ENCODE assay signal across 12 cellular contexts in genomic region chr6:20707166-20707485, GRCh38.
DNase-seq lines count a peak whose midpoint lies in the region; ATAC-seq and TF ChIP-seq lines count a peak whose summit lies in the region.
"Had no signal": no experiment of that assay in that cellular context is flagged by ENCODE, and none has a peak within 500 bp of the region (broad histone marks: within the 10 kb centered on the region; RNA-seq: fewer than 3 reads in every experiment).

No MANE protein-coding gene starts in this region.

- H3K27me3 Mint-ChIP-seq in natural killer cell (ENCODE audit: low read depth in 2 of 2): no peaks in the 10 kb centered on the region
- H3K27me3 Mint-ChIP-seq in natural killer cell treated with Interleukin-12 subunit alpha and Interleukin-12 subunit beta and Interleukin-15 and Interleukin-18, amount 100 ng/mL, for 72 hours: no peaks in the 10 kb centered on the region
- no peaks in the 10 kb centered on the region for H3K27me3 Mint-ChIP-seq in activated T-helper 1 cell treated with anti-CD3 and anti-CD28 coated beads, Interleukin-12 subunit alpha, Interleukin-12 subunit beta, Interleukin-2, Interleukin-4 antibody, amounts not matched to agents 30 ng/mL and 10 ng/mL and 1 ng/mL, durations not matched to agents 14 hours and 24 hours and 36 hours (ENCODE audit: insufficient read depth)
- H3K27me3 Mint-ChIP-seq: memory B cell had no signal

- peaks cover 24 to 47% of the 10 kb centered on the region in 2 donors for H3K4me1 Mint-ChIP-seq in natural killer cell
- peaks cover 45 to 69% of the 10 kb centered on the region in 2 donors for H3K4me1 Mint-ChIP-seq in natural killer cell treated with Interleukin-12 subunit alpha and Interleukin-12 subunit beta and Interleukin-15 and Interleukin-18, amount 100 ng/mL, for 72 hours (ENCODE audit: low read depth in 2 of 2)
- peaks cover 49% of the 10 kb centered on the region for H3K4me1 Mint-ChIP-seq in activated T-helper 1 cell treated with anti-CD3 and anti-CD28 coated beads, Interleukin-12 subunit alpha, Interleukin-12 subunit beta, Interleukin-2, Interleukin-4 antibody, amounts not matched to agents 30 ng/mL and 10 ng/mL and 1 ng/mL, durations not matched to agents 14 hours and 24 hours and 36 hours (ENCODE audit: low read depth)

- intact Hi-C loops in natural killer cell (cut with micrococcal nuclease) (no loop called here), left cardiac atrium (cut with DNase I) (no loop called here)
- intact Hi-C loops in activated T-helper 1 cell treated with anti-CD3 and anti-CD28 coated beads, Interleukin-12 subunit alpha, Interleukin-12 subunit beta, Interleukin-2, Interleukin-4 antibody, amounts not matched to agents 30 ng/mL and 10 ng/mL and 1 ng/mL, durations not matched to agents 14 hours and 24 hours and 36 hours (cut with micrococcal nuclease): loop anchor here (2.0 to 10.0 kb wide), 5 partner anchors 26 to 478 kb away; no protein-coding TSS in a partner anchor

- no peak overlapping the region for H3K4me3 Mint-ChIP-seq in natural killer cell
- no peak overlapping the region for H3K4me3 Mint-ChIP-seq in natural killer cell treated with Interleukin-12 subunit alpha and Interleukin-12 subunit beta and Interleukin-15 and Interleukin-18, amount 100 ng/mL, for 72 hours
- H3K4me3 Mint-ChIP-seq in activated T-helper 1 cell treated with anti-CD3 and anti-CD28 coated beads, Interleukin-12 subunit alpha, Interleukin-12 subunit beta, Interleukin-2, Interleukin-4 antibody, amounts not matched to agents 30 ng/mL and 10 ng/mL and 1 ng/mL, durations not matched to agents 14 hours and 24 hours and 36 hours: no peak overlapping the region
- H3K4me3 Mint-ChIP-seq: activated naive CD4-positive, alpha-beta T cell treated with anti-CD3 and anti-CD28 coated beads for 36 hours; memory B cell had no signal

- H3K36me3 Mint-ChIP-seq in natural killer cell: no peaks in the 10 kb centered on the region
- no peaks in the 10 kb centered on the region for H3K36me3 Mint-ChIP-seq in natural killer cell treated with Interleukin-12 subunit alpha and Interleukin-12 subunit beta and Interleukin-15 and Interleukin-18, amount 100 ng/mL, for 72 hours
- no peaks in the 10 kb centered on the region for H3K36me3 Mint-ChIP-seq in activated T-helper 1 cell treated with anti-CD3 and anti-CD28 coated beads, Interleukin-12 subunit alpha, Interleukin-12 subunit beta, Interleukin-2, Interleukin-4 antibody, amounts not matched to agents 30 ng/mL and 10 ng/mL and 1 ng/mL, durations not matched to agents 14 hours and 24 hours and 36 hours (ENCODE audit: low read depth)
- H3K36me3 Mint-ChIP-seq: memory B cell had no signal

- peak in 1 of 3 donors; percentile 42 for ATAC-seq in natural killer cell
- no peak for ATAC-seq in natural killer cell treated with Interleukin-12 subunit alpha and Interleukin-12 subunit beta and Interleukin-15 and Interleukin-18, amount 100 ng/mL, for 72 hours
- ATAC-seq in HG02798 (IDR thresholded peaks at IDR 0.05; ENCODE audit: poor library complexity, unreplicated experiment): no peak
- ATAC-seq in left cardiac atrium: no peak

- DNase-seq in natural killer cell: no peak
- no peak for DNase-seq in natural killer cell treated with Interleukin-12 subunit alpha and Interleukin-12 subunit beta and Interleukin-15 and Interleukin-18, amount 100 ng/mL, for 72 hours (ENCODE audit: low spot score)
- DNase-seq in NCI-H2107 treated with DMSO at 0.1 percent for 48 hours (lab: John Stamatoyannopoulos, UW; ENCODE audit: unreplicated experiment): peak; percentile 99
- peak; percentile 69 for DNase-seq in SW480 (ENCODE audit: low spot score)
- no peak for DNase-seq in H4 (ENCODE audit: low spot score)
- DNase-seq in activated T-helper 1 cell treated with anti-CD3 and anti-CD28 coated beads, Interleukin-12 subunit alpha, Interleukin-12 subunit beta, Interleukin-2, Interleukin-4 antibody, amounts not matched to agents 30 ng/mL and 10 ng/mL and 1 ng/mL, durations not matched to agents 14 hours and 24 hours and 36 hours (ENCODE audit: low spot score): no peak
- no peak for DNase-seq in left cardiac atrium
- DNase-seq: activated naive CD4-positive, alpha-beta T cell treated with anti-CD3 and anti-CD28 coated beads for 36 hours; MG63; substantia nigra had no signal

- H3K9me3 Mint-ChIP-seq in natural killer cell: no peaks in the 10 kb centered on the region
- no peaks in the 10 kb centered on the region for H3K9me3 Mint-ChIP-seq in natural killer cell treated with Interleukin-12 subunit alpha and Interleukin-12 subunit beta and Interleukin-15 and Interleukin-18, amount 100 ng/mL, for 72 hours
- H3K9me3 Mint-ChIP-seq in activated T-helper 1 cell treated with anti-CD3 and anti-CD28 coated beads, Interleukin-12 subunit alpha, Interleukin-12 subunit beta, Interleukin-2, Interleukin-4 antibody, amounts not matched to agents 30 ng/mL and 10 ng/mL and 1 ng/mL, durations not matched to agents 14 hours and 24 hours and 36 hours: no peaks in the 10 kb centered on the region
- H3K9me3 Mint-ChIP-seq: activated naive CD4-positive, alpha-beta T cell treated with anti-CD3 and anti-CD28 coated beads for 36 hours; memory B cell had no signal

- H3K27ac Mint-ChIP-seq in natural killer cell: peak overlapping the region; percentile 19
- no peak overlapping the region for H3K27ac Mint-ChIP-seq in natural killer cell treated with Interleukin-12 subunit alpha and Interleukin-12 subunit beta and Interleukin-15 and Interleukin-18, amount 100 ng/mL, for 72 hours
- no peak overlapping the region for H3K27ac Mint-ChIP-seq in activated T-helper 1 cell treated with anti-CD3 and anti-CD28 coated beads, Interleukin-12 subunit alpha, Interleukin-12 subunit beta, Interleukin-2, Interleukin-4 antibody, amounts not matched to agents 30 ng/mL and 10 ng/mL and 1 ng/mL, durations not matched to agents 14 hours and 24 hours and 36 hours
- H3K27ac Mint-ChIP-seq: activated naive CD4-positive, alpha-beta T cell treated with anti-CD3 and anti-CD28 coated beads for 36 hours; memory B cell had no signal

- TF ChIP-seq CTCF in natural killer cell (IDR thresholded peaks at IDR 0.05): no peak

Comparison
In these comparisons a context has a peak if more than half of its experiments do, and no peak if none do; other contexts are left out.
1. H3K27ac Mint-ChIP-seq: peak in natural killer cell (2 of 2); none in natural killer cell treated with Interleukin-12 subunit alpha and Interleukin-12 subunit beta and Interleukin-15 and Interleukin-18, amount 100 ng/mL, for 72 hours (0 of 2) and activated T-helper 1 cell treated with anti-CD3 and anti-CD28 coated beads, Interleukin-12 subunit alpha, Interleukin-12 subunit beta, Interleukin-2, Interleukin-4 antibody, amounts not matched to agents 30 ng/mL and 10 ng/mL and 1 ng/mL, durations not matched to agents 14 hours and 24 hours and 36 hours (single experiment).
2. DNase-seq: peak in NCI-H2107 treated with DMSO at 0.1 percent for 48 hours (single experiment) and SW480 (single experiment); none in natural killer cell (single experiment), natural killer cell treated with Interleukin-12 subunit alpha and Interleukin-12 subunit beta and Interleukin-15 and Interleukin-18, amount 100 ng/mL, for 72 hours (single experiment), H4 (single experiment), activated T-helper 1 cell treated with anti-CD3 and anti-CD28 coated beads, Interleukin-12 subunit alpha, Interleukin-12 subunit beta, Interleukin-2, Interleukin-4 antibody, amounts not matched to agents 30 ng/mL and 10 ng/mL and 1 ng/mL, durations not matched to agents 14 hours and 24 hours and 36 hours (single experiment) and left cardiac atrium (single experiment).